ENCODE assay signal across 1 cellular context in the genomic region with DNA sequence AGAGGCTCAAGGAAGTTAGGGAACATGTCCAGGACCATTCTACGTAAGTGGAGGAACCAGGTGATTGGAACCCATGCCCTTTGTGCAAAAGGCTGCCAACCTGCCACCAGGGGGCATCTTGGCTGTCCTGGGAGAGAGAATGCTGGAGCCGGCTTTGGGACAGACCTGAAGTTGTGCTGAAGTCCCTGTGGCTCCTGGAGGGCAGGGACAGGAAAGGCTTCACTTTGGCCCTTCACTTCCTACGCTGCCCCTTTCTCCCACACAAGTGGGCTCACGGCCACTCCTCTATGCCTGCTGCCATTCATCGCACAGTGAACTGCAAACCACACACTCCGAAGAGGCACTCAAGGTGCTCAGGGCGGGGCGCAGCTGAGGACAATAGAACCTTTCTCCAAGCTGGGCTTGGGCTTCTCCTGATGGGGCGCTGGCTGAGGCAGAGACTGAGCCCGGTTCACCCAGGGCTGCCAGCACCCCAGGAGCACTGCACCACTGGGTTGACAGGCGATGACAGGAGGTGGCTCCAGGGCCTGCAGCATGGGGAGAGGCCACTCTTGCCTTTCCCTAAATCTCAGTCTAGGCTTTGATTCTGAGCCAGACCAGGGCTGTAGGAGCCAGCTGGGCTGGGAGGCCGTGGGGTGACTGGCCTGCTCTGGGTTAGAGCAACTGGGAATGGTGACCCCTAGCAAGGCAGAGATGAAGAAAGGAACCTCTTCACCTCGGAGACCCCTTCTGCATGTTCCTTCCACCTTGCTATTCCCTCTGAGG.
TF ChIP-seq lines count a peak whose summit lies in the region.

No MANE protein-coding gene starts in this region.

TF ChIP-seq in GM23338, 12 proteins besides CTCF, POLR2A, EP300 and RAD21 (continued from another document):
- TF ChIP-seq, protein P1, sequence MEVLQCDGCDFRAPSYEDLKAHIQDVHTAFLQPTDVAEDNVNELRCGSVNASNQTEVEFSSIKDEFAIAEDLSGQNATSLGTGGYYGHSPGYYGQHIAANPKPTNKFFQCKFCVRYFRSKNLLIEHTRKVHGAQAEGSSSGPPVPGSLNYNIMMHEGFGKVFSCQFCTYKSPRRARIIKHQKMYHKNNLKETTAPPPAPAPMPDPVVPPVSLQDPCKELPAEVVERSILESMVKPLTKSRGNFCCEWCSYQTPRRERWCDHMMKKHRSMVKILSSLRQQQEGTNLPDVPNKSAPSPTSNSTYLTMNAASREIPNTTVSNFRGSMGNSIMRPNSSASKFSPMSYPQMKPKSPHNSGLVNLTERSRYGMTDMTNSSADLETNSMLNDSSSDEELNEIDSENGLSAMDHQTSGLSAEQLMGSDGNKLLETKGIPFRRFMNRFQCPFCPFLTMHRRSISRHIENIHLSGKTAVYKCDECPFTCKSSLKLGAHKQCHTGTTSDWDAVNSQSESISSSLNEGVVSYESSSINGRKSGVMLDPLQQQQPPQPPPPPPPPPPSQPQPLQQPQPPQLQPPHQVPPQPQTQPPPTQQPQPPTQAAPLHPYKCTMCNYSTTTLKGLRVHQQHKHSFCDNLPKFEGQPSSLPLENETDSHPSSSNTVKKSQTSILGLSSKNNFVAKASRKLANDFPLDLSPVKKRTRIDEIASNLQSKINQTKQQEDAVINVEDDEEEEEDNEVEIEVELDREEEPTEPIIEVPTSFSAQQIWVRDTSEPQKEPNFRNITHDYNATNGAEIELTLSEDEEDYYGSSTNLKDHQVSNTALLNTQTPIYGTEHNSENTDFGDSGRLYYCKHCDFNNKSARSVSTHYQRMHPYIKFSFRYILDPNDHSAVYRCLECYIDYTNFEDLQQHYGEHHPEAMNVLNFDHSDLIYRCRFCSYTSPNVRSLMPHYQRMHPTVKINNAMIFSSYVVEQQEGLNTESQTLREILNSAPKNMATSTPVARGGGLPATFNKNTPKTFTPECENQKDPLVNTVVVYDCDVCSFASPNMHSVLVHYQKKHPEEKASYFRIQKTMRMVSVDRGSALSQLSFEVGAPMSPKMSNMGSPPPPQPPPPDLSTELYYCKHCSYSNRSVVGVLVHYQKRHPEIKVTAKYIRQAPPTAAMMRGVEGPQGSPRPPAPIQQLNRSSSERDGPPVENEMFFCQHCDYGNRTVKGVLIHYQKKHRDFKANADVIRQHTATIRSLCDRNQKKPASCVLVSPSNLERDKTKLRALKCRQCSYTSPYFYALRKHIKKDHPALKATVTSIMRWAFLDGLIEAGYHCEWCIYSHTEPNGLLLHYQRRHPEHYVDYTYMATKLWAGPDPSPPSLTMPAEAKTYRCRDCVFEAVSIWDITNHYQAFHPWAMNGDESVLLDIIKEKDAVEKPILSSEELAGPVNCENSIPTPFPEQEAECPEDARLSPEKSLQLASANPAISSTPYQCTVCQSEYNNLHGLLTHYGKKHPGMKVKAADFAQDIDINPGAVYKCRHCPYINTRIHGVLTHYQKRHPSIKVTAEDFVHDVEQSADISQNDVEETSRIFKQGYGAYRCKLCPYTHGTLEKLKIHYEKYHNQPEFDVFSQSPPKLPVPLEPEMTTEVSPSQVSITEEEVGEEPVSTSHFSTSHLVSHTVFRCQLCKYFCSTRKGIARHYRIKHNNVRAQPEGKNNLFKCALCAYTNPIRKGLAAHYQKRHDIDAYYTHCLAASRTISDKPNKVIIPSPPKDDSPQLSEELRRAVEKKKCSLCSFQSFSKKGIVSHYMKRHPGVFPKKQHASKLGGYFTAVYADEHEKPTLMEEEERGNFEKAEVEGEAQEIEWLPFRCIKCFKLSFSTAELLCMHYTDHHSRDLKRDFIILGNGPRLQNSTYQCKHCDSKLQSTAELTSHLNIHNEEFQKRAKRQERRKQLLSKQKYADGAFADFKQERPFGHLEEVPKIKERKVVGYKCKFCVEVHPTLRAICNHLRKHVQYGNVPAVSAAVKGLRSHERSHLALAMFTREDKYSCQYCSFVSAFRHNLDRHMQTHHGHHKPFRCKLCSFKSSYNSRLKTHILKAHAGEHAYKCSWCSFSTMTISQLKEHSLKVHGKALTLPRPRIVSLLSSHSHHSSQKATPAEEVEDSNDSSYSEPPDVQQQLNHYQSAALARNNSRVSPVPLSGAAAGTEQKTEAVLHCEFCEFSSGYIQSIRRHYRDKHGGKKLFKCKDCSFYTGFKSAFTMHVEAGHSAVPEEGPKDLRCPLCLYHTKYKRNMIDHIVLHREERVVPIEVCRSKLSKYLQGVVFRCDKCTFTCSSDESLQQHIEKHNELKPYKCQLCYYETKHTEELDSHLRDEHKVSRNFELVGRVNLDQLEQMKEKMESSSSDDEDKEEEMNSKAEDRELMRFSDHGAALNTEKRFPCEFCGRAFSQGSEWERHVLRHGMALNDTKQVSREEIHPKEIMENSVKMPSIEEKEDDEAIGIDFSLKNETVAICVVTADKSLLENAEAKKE (CRISPR knock-in tag; IDR thresholded peaks at IDR 0.05), result no peak
- no peak for TF ChIP-seq ZNF331 (CRISPR knock-in tag; IDR thresholded peaks at IDR 0.05; ENCODE audit: low read depth)
- TF ChIP-seq ZNF114 (CRISPR knock-in tag; IDR thresholded peaks at IDR 0.05), result no peak
- TF ChIP-seq JUNB (IDR thresholded peaks at IDR 0.05; ENCODE audit: unreplicated experiment), result no peak
- TF ChIP-seq EZH2 (IDR thresholded peaks at IDR 0.05; ENCODE audit: low read depth, unreplicated experiment), result no peak
- TF ChIP-seq NANOG (IDR thresholded peaks at IDR 0.05; ENCODE audit: borderline replicate concordance), result no peak
- TF ChIP-seq, protein P2, sequence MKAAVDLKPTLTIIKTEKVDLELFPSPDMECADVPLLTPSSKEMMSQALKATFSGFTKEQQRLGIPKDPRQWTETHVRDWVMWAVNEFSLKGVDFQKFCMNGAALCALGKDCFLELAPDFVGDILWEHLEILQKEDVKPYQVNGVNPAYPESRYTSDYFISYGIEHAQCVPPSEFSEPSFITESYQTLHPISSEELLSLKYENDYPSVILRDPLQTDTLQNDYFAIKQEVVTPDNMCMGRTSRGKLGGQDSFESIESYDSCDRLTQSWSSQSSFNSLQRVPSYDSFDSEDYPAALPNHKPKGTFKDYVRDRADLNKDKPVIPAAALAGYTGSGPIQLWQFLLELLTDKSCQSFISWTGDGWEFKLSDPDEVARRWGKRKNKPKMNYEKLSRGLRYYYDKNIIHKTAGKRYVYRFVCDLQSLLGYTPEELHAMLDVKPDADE (IDR thresholded peaks at IDR 0.05), result no peak
- TF ChIP-seq POLR2AphosphoS5 (IDR thresholded peaks at IDR 0.05; ENCODE audit: low read depth), result no peak
- TF ChIP-seq STAT1 (IDR thresholded peaks at IDR 0.05; ENCODE audit: unreplicated experiment), result no peak
- no peak for TF ChIP-seq CREB1 (CRISPR knock-in tag; IDR thresholded peaks at IDR 0.05; ENCODE audit: low read depth)
